Comparison of ENCODE assay signal across 9 cellular contexts in genomic region chr5:1882337-1883119, GRCh38. TPM values are rescaled to one million over a fixed set of nuclear protein-coding genes. Genes with fewer than 3 reads are reported as not detected.
DNase-seq lines count a peak whose midpoint lies in the region; ATAC-seq and TF ChIP-seq lines count a peak whose summit lies in the region.
"Had no signal": no experiment of that assay in that cellular context is flagged by ENCODE, and none has a peak within 500 bp of the region (broad histone marks: within the 10 kb centered on the region; RNA-seq: fewer than 3 reads in every experiment).

Gene IRX4 (minus strand): TSS chr5:1882925. CDS start chr5:1882647, 278 bp downstream.

- DNase-seq in DMS79 (lab: John Stamatoyannopoulos, UW) (peak; percentile 27), NCI-H748 treated with DMSO at 0.1 percent for 48 hours (lab: John Stamatoyannopoulos, UW) (peak; percentile 46), glomerular visceral epithelial cell (ENCODE audit: extremely low spot score) (peak; percentile 9), osteocyte (ENCODE audit: extremely low spot score, unreplicated experiment) (no peak), RKO (ENCODE audit: low spot score) (no peak), cerebellum (ENCODE audit: low spot score) (no peak)
- no peak for DNase-seq in stimulated activated naive CD4-positive, alpha-beta T cell (lab: John Stamatoyannopoulos, UW)
- DNase-seq: activated CD4-positive, alpha-beta T cell treated with anti-CD3 and anti-CD28 coated beads, Interleukin-2, amount 50 U/mL, for 48 hours had no signal

- H3K9me3 Mint-ChIP-seq in osteocyte (ENCODE audit: unreplicated experiment): no peaks in the 10 kb centered on the region

- H3K27me3 Mint-ChIP-seq in osteocyte (ENCODE audit: unreplicated experiment): peaks cover 38% of the 10 kb centered on the region

- H3K36me3 Mint-ChIP-seq in osteocyte (ENCODE audit: unreplicated experiment): no peaks in the 10 kb centered on the region

- no peak for ATAC-seq in HG03175 (IDR thresholded peaks at IDR 0.05; ENCODE audit: unreplicated experiment)

- H3K27ac Mint-ChIP-seq in osteocyte (ENCODE audit: unreplicated experiment): no peak within 1 kb of the TSS

- H3K4me1 Mint-ChIP-seq in osteocyte (ENCODE audit: unreplicated experiment): peaks cover 2% of the 10 kb centered on the region

- peak within 1 kb of the TSS; percentile 60 for H3K4me3 Mint-ChIP-seq in osteocyte (ENCODE audit: unreplicated experiment)

- TF ChIP-seq CTCF in osteocyte (IDR thresholded peaks at IDR 0.05): no peak

RNA-seq across cellular contexts. Expression of gene IRX4, which starts in this region (rescaled TPM):
- total RNA-seq in osteocyte (not detected in 2 replicates), cerebellum (0.27 TPM)

Comparison
In these comparisons a context has a peak if more than half of its experiments do, and no peak if none do; other contexts are left out.
1. DNase-seq: peak in DMS79 (single experiment), NCI-H748 treated with DMSO at 0.1 percent for 48 hours (single experiment) and glomerular visceral epithelial cell (single experiment); none in osteocyte (single experiment), RKO (single experiment), stimulated activated naive CD4-positive, alpha-beta T cell (0 of 6) and cerebellum (single experiment).